Comparison of ENCODE assay signal across 9 cellular contexts in genomic region chr1:9439074-9439761, GRCh38.
DNase-seq lines count a peak whose midpoint lies in the region; ATAC-seq, FAIRE-seq and TF ChIP-seq lines count a peak whose summit lies in the region.
"Had no signal": no experiment of that assay in that cellular context is flagged by ENCODE, and none has a peak within 500 bp of the region (broad histone marks: within the 10 kb centered on the region; RNA-seq: fewer than 3 reads in every experiment).

No MANE protein-coding gene starts in this region.

- no TSS peak for BruUV-seq in PC-3 (replicated peaks; lab: Mats Ljungman, UMichigan)

- H2AFZ ChIP-seq in PC-3 (ENCODE audit: low read length) = peak overlapping the region; percentile 65
- H2AFZ ChIP-seq in osteoblast (ENCODE audit: low read length) = peak overlapping the region; percentile 49

- H3K9ac ChIP-seq in PC-3 (ENCODE audit: low read length) = no peak overlapping the region

- ATAC-seq in A549 (peak; percentile 25 to 45; a peak in 5 of 6 replicates), PC-3 (no peak)
- ATAC-seq in stimulated activated effector memory CD8-positive, alpha-beta T cell treated with anti-CD3 and anti-CD28 coated beads, Interleukin-12 subunit alpha, Interleukin-12 subunit beta, amount 100 ng/mL, for 72 hours = no peak
- ATAC-seq in activated T-helper 17 cell treated with anti-CD3 and anti-CD28 coated beads, Interleukin-2, amount 50 U/mL, for 72 hours (replicated peaks) = no peak

- H3K27me3 Mint-ChIP-seq in activated T-helper 17 cell treated with anti-CD3 and anti-CD28 coated beads, Interleukin-2, amount 50 U/mL, for 72 hours = peaks cover 5% of the 10 kb centered on the region

- CTCF ChIA-PET in A549 (lab: Yijun Ruan, JAX) (interaction anchor here (0.6 to 1.7 kb wide), 8 partner anchors 10 to 328 kb away, joined by 3 to 9 read pairs (median 4); no protein-coding TSS in a partner anchor), PC-3 (lab: Charles Lee) (no interaction called here)

- TF ChIP-seq POLR2A in A549 (IDR thresholded peaks at IDR 0.05; ENCODE audit: low read length) (no peak), esophagus muscularis mucosa (IDR thresholded peaks at IDR 0.05; ENCODE audit: low read depth) (no peak)

- FAIRE-seq in A549 (lab: Jason Lieb, UNC) = no peak

- H3K27me3 ChIP-seq in PC-3 (ENCODE audit: low read length) (no peaks in the 10 kb centered on the region), esophagus muscularis mucosa (no peaks in the 10 kb centered on the region), osteoblast (ENCODE audit: insufficient read depth, low read length) (no peaks in the 10 kb centered on the region)
- H3K27me3 ChIP-seq: cardiac muscle cell had no signal

- no peak overlapping the region for H3K4me3 Mint-ChIP-seq in stimulated activated effector memory CD8-positive, alpha-beta T cell treated with anti-CD3 and anti-CD28 coated beads, Interleukin-12 subunit alpha, Interleukin-12 subunit beta, amount 100 ng/mL, for 72 hours
- no peak overlapping the region for H3K4me3 Mint-ChIP-seq in activated T-helper 17 cell treated with anti-CD3 and anti-CD28 coated beads, Interleukin-2, amount 50 U/mL, for 72 hours

- H3K27ac ChIP-seq in A549 = peak overlapping the region; percentile 86
- peak overlapping the region; percentile 32 for H3K27ac ChIP-seq in PC-3 (ENCODE audit: low read length)
- H3K27ac ChIP-seq in esophagus muscularis mucosa (replicated peaks in 1 of 4) = peak overlapping the region; percentile 55 to 73 (median 68)
- H3K27ac ChIP-seq in osteoblast (ENCODE audit: low read depth, low read length) = peak overlapping the region; percentile 60
- H3K27ac ChIP-seq: cardiac muscle cell had no signal

- H3K4me3 ChIP-seq in A549 (no peak overlapping the region), PC-3 (ENCODE audit: low read length) (no peak overlapping the region), esophagus muscularis mucosa (no peak overlapping the region), osteoblast (ENCODE audit: insufficient read depth, low read length) (peak overlapping the region; percentile 34)
- H3K4me3 ChIP-seq: cardiac muscle cell had no signal

- no peaks in the 10 kb centered on the region for H3K4me1 Mint-ChIP-seq in stimulated activated effector memory CD8-positive, alpha-beta T cell treated with anti-CD3 and anti-CD28 coated beads, Interleukin-12 subunit alpha, Interleukin-12 subunit beta, amount 100 ng/mL, for 72 hours
- H3K4me1 Mint-ChIP-seq in activated T-helper 17 cell treated with anti-CD3 and anti-CD28 coated beads, Interleukin-2, amount 50 U/mL, for 72 hours = no peaks in the 10 kb centered on the region

- H3K4me1 ChIP-seq in A549 = peaks cover 65% of the 10 kb centered on the region
- peaks cover 18% of the 10 kb centered on the region for H3K4me1 ChIP-seq in PC-3 (ENCODE audit: insufficient read depth, low read length)
- peaks cover 46 to 78% (median 58%) of the 10 kb centered on the region in 4 donors for H3K4me1 ChIP-seq in esophagus muscularis mucosa
- H3K4me1 ChIP-seq in osteoblast (ENCODE audit: insufficient read depth, low read length) = peaks cover 21% of the 10 kb centered on the region

- DNase-seq in A549 (ENCODE audit: low read depth in 1 of 2, low spot score in 1 of 2) = peak in 1 of 2 experiments; percentile 36
- DNase-seq in PC-3 = no peak
- DNase-seq in esophagus muscularis mucosa (ENCODE audit: extremely low spot score) = no peak
- DNase-seq in osteoblast (ENCODE audit: insufficient read length, low spot score, missing footprints) = peak; percentile 32
- no peak for DNase-seq in NCI-H524 treated with DMSO at 0.1 percent for 48 hours (lab: John Stamatoyannopoulos, UW)
- no peak for DNase-seq in activated CD8-positive, alpha-beta memory T cell treated with anti-CD3 and anti-CD28 coated beads, Interleukin-2, amount 50 U/mL, for 48 hours
- DNase-seq in stimulated activated effector memory CD8-positive, alpha-beta T cell treated with anti-CD3 and anti-CD28 coated beads, Interleukin-12 subunit alpha, Interleukin-12 subunit beta, amount 100 ng/mL, for 72 hours (ENCODE audit: low spot score in 2 of 2) = no peak

- H3K79me2 ChIP-seq in PC-3 (ENCODE audit: low read length) (no peaks in the 10 kb centered on the region), osteoblast (ENCODE audit: insufficient read depth, low read length) (no peaks in the 10 kb centered on the region)

- H3K9me3 ChIP-seq in A549 (no peaks in the 10 kb centered on the region), PC-3 (ENCODE audit: low read length) (no peaks in the 10 kb centered on the region), esophagus muscularis mucosa (no peaks in the 10 kb centered on the region), osteoblast (ENCODE audit: low read depth, low read length) (no peaks in the 10 kb centered on the region)

- H3K27ac Mint-ChIP-seq in stimulated activated effector memory CD8-positive, alpha-beta T cell treated with anti-CD3 and anti-CD28 coated beads, Interleukin-12 subunit alpha, Interleukin-12 subunit beta, amount 100 ng/mL, for 72 hours = no peak overlapping the region
- H3K27ac Mint-ChIP-seq in activated T-helper 17 cell treated with anti-CD3 and anti-CD28 coated beads, Interleukin-2, amount 50 U/mL, for 72 hours = no peak overlapping the region

- no peak for TF ChIP-seq RAD21 in A549 (conservative IDR thresholded peaks at IDR 0.05 in 1 of 2, IDR thresholded peaks at IDR 0.05 in 1 of 2)

- H3K36me3 ChIP-seq in PC-3 (ENCODE audit: low read depth, low read length) (no peaks in the 10 kb centered on the region), esophagus muscularis mucosa (no peaks in the 10 kb centered on the region), osteoblast (ENCODE audit: insufficient read depth, low read length) (no peaks in the 10 kb centered on the region)
- H3K36me3 ChIP-seq: cardiac muscle cell had no signal

- no peak for TF ChIP-seq EP300 in A549 (IDR thresholded peaks at IDR 0.05)
- no peak for TF ChIP-seq EP300 in esophagus muscularis mucosa (IDR thresholded peaks at IDR 0.05)

- no peaks in the 10 kb centered on the region for H3F3A ChIP-seq in PC-3 (ENCODE audit: low read length, unreplicated experiment)

- H3K36me3 Mint-ChIP-seq in stimulated activated effector memory CD8-positive, alpha-beta T cell treated with anti-CD3 and anti-CD28 coated beads, Interleukin-12 subunit alpha, Interleukin-12 subunit beta, amount 100 ng/mL, for 72 hours = no peaks in the 10 kb centered on the region
- no peaks in the 10 kb centered on the region for H3K36me3 Mint-ChIP-seq in activated T-helper 17 cell treated with anti-CD3 and anti-CD28 coated beads, Interleukin-2, amount 50 U/mL, for 72 hours (ENCODE audit: low read depth)

- no peak for TF ChIP-seq CTCF in A549 (IDR thresholded peaks at IDR 0.05)
- no peak for TF ChIP-seq CTCF in PC-3 (conservative IDR thresholded peaks at IDR 0.05; ENCODE audit: low read depth, low read length)
- no peak for TF ChIP-seq CTCF in esophagus muscularis mucosa (IDR thresholded peaks at IDR 0.05)
- no peak for TF ChIP-seq CTCF in osteoblast (IDR thresholded peaks at IDR 0.05; ENCODE audit: extremely low read depth, low read depth, low read length)

- H4K20me1 ChIP-seq in PC-3 (ENCODE audit: low read length) = no peaks in the 10 kb centered on the region
- no peaks in the 10 kb centered on the region for H4K20me1 ChIP-seq in osteoblast (ENCODE audit: insufficient read depth, low read length)

- POLR2A ChIA-PET in A549 (lab: Yijun Ruan, JAX) = interaction anchor here (0.7 to 1.0 kb wide), 2 partner anchors 10 to 26 kb away, joined by 3 read pairs; no protein-coding TSS in a partner anchor
- POLR2A ChIA-PET in PC-3 (lab: Charles Lee; ENCODE audit: unreplicated experiment) = no interaction called here

- H3K4me2 ChIP-seq in A549 = peak overlapping the region; percentile 78
- H3K4me2 ChIP-seq in PC-3 (ENCODE audit: low read length) = peak overlapping the region; percentile 24
- H3K4me2 ChIP-seq in osteoblast (ENCODE audit: insufficient read depth, low read length) = peak overlapping the region; percentile 68

- H3K9me3 Mint-ChIP-seq in stimulated activated effector memory CD8-positive, alpha-beta T cell treated with anti-CD3 and anti-CD28 coated beads, Interleukin-12 subunit alpha, Interleukin-12 subunit beta, amount 100 ng/mL, for 72 hours = no peaks in the 10 kb centered on the region
- H3K9me3 Mint-ChIP-seq in activated T-helper 17 cell treated with anti-CD3 and anti-CD28 coated beads, Interleukin-2, amount 50 U/mL, for 72 hours = no peaks in the 10 kb centered on the region

- H3K9me2 ChIP-seq in PC-3 (replicated peaks; ENCODE audit: low read length) = no peaks in the 10 kb centered on the region

- WGBS in A549 (ENCODE audit: missing lambda C conversion rate) = 69% methylated on average over 9 of the region's 9 CpGs
- WGBS in esophagus muscularis mucosa = 85% methylated on average over 9 of the region's 9 CpGs

- intact Hi-C loops in PC-3 (cut with micrococcal nuclease) (no loop called here), esophagus muscularis mucosa (cut with DNase I) (no loop called here)

TF ChIP-seq in A549, 52 proteins besides CTCF, POLR2A, EP300 and RAD21:
- TF ChIP-seq CBX2 (IDR thresholded peaks at IDR 0.05; ENCODE audit: borderline replicate concordance, low read depth) (no peak), CEBPB (IDR thresholded peaks at IDR 0.05) (no peak), CHD2 (IDR thresholded peaks at IDR 0.05; ENCODE audit: low read length, partially characterized antibody) (no peak)

Comparison
In these comparisons a context has a peak if more than half of its experiments do, and no peak if none do; other contexts are left out.
1. ATAC-seq: peak in A549 (2 of 2); none in PC-3 (single experiment), stimulated activated effector memory CD8-positive, alpha-beta T cell treated with anti-CD3 and anti-CD28 coated beads, Interleukin-12 subunit alpha, Interleukin-12 subunit beta, amount 100 ng/mL, for 72 hours (single experiment) and activated T-helper 17 cell treated with anti-CD3 and anti-CD28 coated beads, Interleukin-2, amount 50 U/mL, for 72 hours (single experiment).
2. H3K27ac ChIP-seq: peak in every context shown above with its lines; median percentile 86 in A549; 68 in esophagus muscularis mucosa; 60 in osteoblast; 32 in PC-3.
3. H3K4me2 ChIP-seq: peak in every context shown above with its lines; median percentile 78 in A549; 68 in osteoblast; 24 in PC-3.